Comparison of ENCODE assay signal across 8 cellular contexts in the genomic region with DNA sequence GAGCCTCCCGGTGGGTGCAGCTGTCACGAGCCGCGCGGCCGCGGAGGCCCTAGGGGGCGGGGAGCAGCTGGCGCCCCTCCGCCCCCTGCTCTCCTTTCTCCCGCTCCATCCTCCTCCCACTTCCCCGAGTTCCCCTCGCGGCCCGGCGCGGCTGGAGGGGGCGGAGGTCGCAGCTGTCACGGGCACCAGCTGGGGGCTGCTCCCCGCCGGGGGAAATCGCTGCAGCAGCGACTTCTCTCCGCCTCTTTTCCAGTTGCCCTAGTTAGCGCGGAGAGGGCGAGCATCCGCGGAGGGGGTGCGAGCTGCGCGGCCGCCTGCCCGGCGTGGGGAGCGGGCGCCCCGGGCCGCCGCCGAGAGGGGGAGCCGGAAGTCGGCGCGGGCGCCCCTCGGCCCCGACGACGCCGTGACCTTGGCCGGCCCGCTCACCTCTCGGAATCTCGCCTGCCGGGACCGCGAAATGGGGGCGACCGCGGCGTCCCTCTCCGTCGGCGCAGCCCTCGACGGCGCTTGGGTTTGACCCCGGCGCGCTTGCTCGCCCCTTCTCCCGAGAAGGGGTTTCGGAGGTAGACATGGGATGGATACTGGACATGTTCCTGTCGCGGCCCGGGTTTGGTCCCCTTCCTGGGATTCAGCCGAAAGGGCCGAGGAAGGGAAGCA. TPM values are rescaled to one million over a fixed set of nuclear protein-coding genes. Genes with fewer than 3 reads are reported as not detected.
A peak's percentile ranks its signal among the peaks of the same experiment; 100 is the strongest.
DNase-seq lines count a peak whose midpoint lies in the region; ATAC-seq and TF ChIP-seq lines count a peak whose summit lies in the region.

No MANE protein-coding gene starts in this region.

- H3K36me3 ChIP-seq in NT2/D1 (ENCODE audit: insufficient read depth, insufficient read length, low read length) = no peaks in the 10 kb centered on the region
- no peaks in the 10 kb centered on the region for H3K36me3 ChIP-seq in neural progenitor cell
- H3K36me3 ChIP-seq in stomach smooth muscle (ENCODE audit: control insufficient read depth in 2 of 2, insufficient read depth in 2 of 2, low read length in 2 of 2) = no peaks in the 10 kb centered on the region

- H3K9ac ChIP-seq in NT2/D1 (ENCODE audit: insufficient read length, low read depth) = peak overlapping the region; percentile 79
- no peak overlapping the region for H3K9ac ChIP-seq in neural progenitor cell
- H3K9ac ChIP-seq in stomach smooth muscle (ENCODE audit: low read length in 2 of 2) = peak overlapping the region; percentile 62 to 74

- peak overlapping the region; percentile 66 for H2AFZ ChIP-seq in neural progenitor cell (replicated peaks)

- no peaks in the 10 kb centered on the region for H3K9me3 Mint-ChIP-seq in activated T-helper 2 cell treated with anti-CD3 and anti-CD28 coated beads, Interferon-gamma antibody, Interleukin-2, Interleukin-4, amounts not matched to agents 10 μg/mL and 5 μg/mL and 100 μg/mL, durations not matched to agents 14 hours and 24 hours and 36 hours
- no peaks in the 10 kb centered on the region for H3K9me3 Mint-ChIP-seq in neural progenitor cell

- H3K27me3 ChIP-seq in NT2/D1 (ENCODE audit: insufficient read depth, insufficient read length) = peaks cover 46% of the 10 kb centered on the region
- peaks cover 21% of the 10 kb centered on the region for H3K27me3 ChIP-seq in neural progenitor cell
- no peaks in the 10 kb centered on the region for H3K27me3 ChIP-seq in stomach smooth muscle (ENCODE audit: control insufficient read depth in 1 of 2, insufficient read depth in 2 of 2, low read length in 2 of 2)

- peak; percentile 12 for DNase-seq in A172 (ENCODE audit: low spot score)
- DNase-seq in NT2/D1 (ENCODE audit: low read depth, low spot score) = no peak
- DNase-seq in activated T-helper 2 cell treated with anti-CD3 and anti-CD28 coated beads, Interferon-gamma antibody, Interleukin-2, Interleukin-4, amounts not matched to agents 10 μg/mL and 5 μg/mL and 100 μg/mL, durations not matched to agents 14 hours and 24 hours and 36 hours (ENCODE audit: low spot score) = peak; percentile 45
- DNase-seq in fibroblast of villous mesenchyme (ENCODE audit: low read depth) = peak; percentile 25
- peak; percentile 75 for DNase-seq in neural progenitor cell (ENCODE audit: low spot score)

- peaks cover 46% of the 10 kb centered on the region for H3K79me2 ChIP-seq in neural progenitor cell (ENCODE audit: low read depth)

- peaks cover 9% of the 10 kb centered on the region for H3K36me3 Mint-ChIP-seq in activated T-helper 2 cell treated with anti-CD3 and anti-CD28 coated beads, Interferon-gamma antibody, Interleukin-2, Interleukin-4, amounts not matched to agents 10 μg/mL and 5 μg/mL and 100 μg/mL, durations not matched to agents 14 hours and 24 hours and 36 hours (ENCODE audit: low read depth)
- no peaks in the 10 kb centered on the region for H3K36me3 Mint-ChIP-seq in neural progenitor cell

- peaks cover 3% of the 10 kb centered on the region for H3K4me1 ChIP-seq in NT2/D1 (ENCODE audit: insufficient read depth, insufficient read length)
- peaks cover 22% of the 10 kb centered on the region for H3K4me1 ChIP-seq in neural progenitor cell
- H3K4me1 ChIP-seq in stomach smooth muscle (ENCODE audit: control insufficient read depth, insufficient read depth, low read length) = peaks cover 16% of the 10 kb centered on the region

- H3K4me2 ChIP-seq in neural progenitor cell = peak overlapping the region; percentile 88

- peak overlapping the region; percentile 14 for H3K27ac Mint-ChIP-seq in activated T-helper 2 cell treated with anti-CD3 and anti-CD28 coated beads, Interferon-gamma antibody, Interleukin-2, Interleukin-4, amounts not matched to agents 10 μg/mL and 5 μg/mL and 100 μg/mL, durations not matched to agents 14 hours and 24 hours and 36 hours
- H3K27ac Mint-ChIP-seq in neural progenitor cell = no peak overlapping the region

- H3K4me3 ChIP-seq in NT2/D1 (ENCODE audit: insufficient read length, low read depth) (peak overlapping the region; percentile 76), fibroblast of villous mesenchyme (ENCODE audit: low read depth, low read length) (peak overlapping the region; percentile 86), neural progenitor cell (peak overlapping the region; percentile 94), stomach smooth muscle (ENCODE audit: low read length in 2 of 2) (peak overlapping the region; percentile 79 to 84)

- no peak for TF ChIP-seq CTCF in fibroblast of villous mesenchyme (IDR thresholded peaks at IDR 0.05; ENCODE audit: insufficient read depth, low read depth, low read length)
- TF ChIP-seq CTCF in neural progenitor cell (IDR thresholded peaks at IDR 0.05) = no peak

- no peak overlapping the region for H3K27ac ChIP-seq in neural progenitor cell
- H3K27ac ChIP-seq in stomach smooth muscle (ENCODE audit: low read length) = peak overlapping the region; percentile 25

- H3K4me3 Mint-ChIP-seq in activated T-helper 2 cell treated with anti-CD3 and anti-CD28 coated beads, Interferon-gamma antibody, Interleukin-2, Interleukin-4, amounts not matched to agents 10 μg/mL and 5 μg/mL and 100 μg/mL, durations not matched to agents 14 hours and 24 hours and 36 hours (ENCODE audit: low read depth) = peak overlapping the region; percentile 75
- H3K4me3 Mint-ChIP-seq in neural progenitor cell = peak overlapping the region; percentile 85

- ATAC-seq in GM18870 (IDR thresholded peaks at IDR 0.05; ENCODE audit: unreplicated experiment) (peak; percentile 33), HG03103 (IDR thresholded peaks at IDR 0.05; ENCODE audit: low read depth, unreplicated experiment) (peak; percentile 27)

- H3K27me3 Mint-ChIP-seq in activated T-helper 2 cell treated with anti-CD3 and anti-CD28 coated beads, Interferon-gamma antibody, Interleukin-2, Interleukin-4, amounts not matched to agents 10 μg/mL and 5 μg/mL and 100 μg/mL, durations not matched to agents 14 hours and 24 hours and 36 hours (ENCODE audit: low read depth) = peaks cover 4% of the 10 kb centered on the region
- H3K27me3 Mint-ChIP-seq in neural progenitor cell (ENCODE audit: insufficient read depth, low read depth) = no peaks in the 10 kb centered on the region

- H3F3A ChIP-seq in neural progenitor cell (ENCODE audit: low read depth) = peaks cover 28% of the 10 kb centered on the region

- H3K4me1 Mint-ChIP-seq in activated T-helper 2 cell treated with anti-CD3 and anti-CD28 coated beads, Interferon-gamma antibody, Interleukin-2, Interleukin-4, amounts not matched to agents 10 μg/mL and 5 μg/mL and 100 μg/mL, durations not matched to agents 14 hours and 24 hours and 36 hours (ENCODE audit: low read depth) = peaks cover 47% of the 10 kb centered on the region
- H3K4me1 Mint-ChIP-seq in neural progenitor cell = peaks cover 35% of the 10 kb centered on the region

- intact Hi-C loops in activated T-helper 2 cell treated with anti-CD3 and anti-CD28 coated beads, Interferon-gamma antibody, Interleukin-2, Interleukin-4, amounts not matched to agents 10 μg/mL and 5 μg/mL and 100 μg/mL, durations not matched to agents 14 hours and 24 hours and 36 hours (cut with micrococcal nuclease) = loop anchor here (2.0 to 5.0 kb wide), 6 partner anchors 17 to 551 kb away; a partner anchor contains a TSS

- H3K9me3 ChIP-seq in NT2/D1 (ENCODE audit: insufficient read depth, low read length) = no peaks in the 10 kb centered on the region
- H3K9me3 ChIP-seq in neural progenitor cell (ENCODE audit: low read depth) = no peaks in the 10 kb centered on the region
- H3K9me3 ChIP-seq in stomach smooth muscle (ENCODE audit: control insufficient read depth in 2 of 2, low read length in 2 of 2) = no peaks in the 10 kb centered on the region

- peaks cover 39% of the 10 kb centered on the region for H4K20me1 ChIP-seq in neural progenitor cell (ENCODE audit: low read depth)

RNA-seq across cellular contexts. Expression of a gene that starts 0.7 kb away (rescaled TPM):
- total RNA-seq in A172 (2014; rRNA removed; shearing (Covaris generic)) = 15.1 and 19.9 TPM in 2 replicates
- 28.2 and 28.3 TPM in 2 replicates for total RNA-seq in activated T-helper 2 cell treated with anti-CD3 and anti-CD28 coated beads, Interferon-gamma antibody, Interleukin-2, Interleukin-4, amounts not matched to agents 10 μg/mL and 5 μg/mL and 100 μg/mL, durations not matched to agents 14 hours and 24 hours and 36 hours
- total RNA-seq in fibroblast of villous mesenchyme (17.4 and 19.0 TPM in 2 replicates), neural progenitor cell (ENCODE audit: low replicate concordance) (13.9 and 29.3 TPM in 2 replicates)
